ENCODE assay signal across 9 cellular contexts in genomic region chr12:28946361-28946760, GRCh38.
"Had no signal": no experiment of that assay in that cellular context is flagged by ENCODE, and none has a peak within 500 bp of the region (broad histone marks: within the 10 kb centered on the region; RNA-seq: fewer than 3 reads in every experiment).

No MANE protein-coding gene starts in this region.

- H3K4me1 ChIP-seq: HAP-1 had no signal

- H3K27me3 Mint-ChIP-seq: IgD-negative memory B cell had no signal

- H3K36me3 Mint-ChIP-seq: IgD-negative memory B cell had no signal

- H3K4me3 Mint-ChIP-seq: HFFc6, IgD-negative memory B cell had no signal

- H3K4me1 Mint-ChIP-seq: IgD-negative memory B cell had no signal

- H3K4me3 ChIP-seq: HAP-1 had no signal

- DNase-seq: GOT3, H7, HFFc6, KBM-7 had no signal

- H3K36me3 ChIP-seq: HAP-1 had no signal

- ATAC-seq: HCT116, HepG2 had no signal

- H3K9me3 ChIP-seq: HAP-1 had no signal

- H3K27ac ChIP-seq: HL-60 had no signal

- H3K27ac Mint-ChIP-seq: HFFc6, IgD-negative memory B cell had no signal
